In the genomic region with DNA sequence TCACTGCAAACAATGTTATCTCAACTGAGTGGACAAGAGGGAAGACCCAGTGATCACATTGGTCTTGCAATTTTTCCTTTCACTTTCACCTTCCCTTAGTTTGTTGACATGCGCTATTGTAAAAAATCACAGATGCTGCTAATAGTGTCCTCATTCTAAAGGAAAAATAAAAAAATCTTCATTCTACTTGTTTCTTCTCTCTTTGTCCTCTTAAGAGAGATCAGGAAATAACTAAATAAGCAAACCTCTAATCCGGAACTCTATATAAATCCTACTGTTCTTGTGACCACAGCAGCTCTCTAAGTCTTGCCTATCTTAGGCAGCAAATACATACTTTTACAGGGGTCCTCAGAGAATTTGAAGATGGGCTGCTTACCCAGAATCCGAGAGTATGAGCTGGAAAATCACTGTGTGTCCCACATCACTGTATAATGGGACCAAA, we compare ENCODE assay signal across 9 cellular contexts.
DNase-seq lines count a peak whose midpoint lies in the region; ATAC-seq, FAIRE-seq and TF ChIP-seq lines count a peak whose summit lies in the region.
"Had no signal": no experiment of that assay in that cellular context is flagged by ENCODE, and none has a peak within 500 bp of the region (broad histone marks: within the 10 kb centered on the region; RNA-seq: fewer than 3 reads in every experiment).

No MANE protein-coding gene starts in this region.

- WGBS in heart right ventricle, 2 donors, result 25 to 45% methylated on average over 3 of the region's 3 CpGs

- H3K27ac ChIP-seq in heart right ventricle, result peak overlapping the region in 4 of 10 donors; percentile 13 to 61 (median 36)
- no peak overlapping the region for H3K27ac ChIP-seq in kidney (ENCODE audit: low read depth in 2 of 2, low read length in 2 of 2)
- no peak overlapping the region for H3K27ac ChIP-seq in vagina
- H3K27ac ChIP-seq: skin epidermis had no signal

- H3K4me1 ChIP-seq in heart right ventricle (peaks cover 0 to 10% (median 6%) of the 10 kb centered on the region in 9 donors), kidney (ENCODE audit: control insufficient read depth in 1 of 2, insufficient read depth in 1 of 2, low read depth in 1 of 2, low read length in 2 of 2) (no peaks in the 10 kb centered on the region), vagina (no peaks in the 10 kb centered on the region)

- FAIRE-seq in kidney (lab: Jason Lieb, UNC), result no peak

- no peaks in the 10 kb centered on the region for H3K9me3 ChIP-seq in heart right ventricle
- no peaks in the 10 kb centered on the region for H3K9me3 ChIP-seq in kidney (ENCODE audit: control insufficient read depth in 1 of 2, low read length in 2 of 2)
- no peaks in the 10 kb centered on the region for H3K9me3 ChIP-seq in vagina

- H3K4me3 ChIP-seq in heart right ventricle (peak overlapping the region in 8 of 10 donors; percentile 7 to 42 (median 37)), kidney (ENCODE audit: low read length in 2 of 2) (peak overlapping the region; percentile 22 to 44), vagina (peak overlapping the region; percentile 23 to 33)
- H3K4me3 ChIP-seq: skin epidermis had no signal

- ATAC-seq in heart right ventricle (peak in 2 of 8 donors; percentile 41 to 62), HG03521 (IDR thresholded peaks at IDR 0.05; ENCODE audit: unreplicated experiment) (no peak)

- intact Hi-C loops in heart right ventricle (cut with DNase I), result no loop called here
- intact Hi-C loops in cardiac septum (cut with DNase I), result no loop called here
- intact Hi-C loops in kidney (cut with DNase I), result no loop called here
- intact Hi-C loops in vagina (cut with DNase I), result no loop called here

- H3K36me3 ChIP-seq in heart right ventricle (no peaks in the 10 kb centered on the region), kidney (ENCODE audit: control insufficient read depth in 1 of 2, insufficient read depth in 2 of 2, low read length in 2 of 2) (no peaks in the 10 kb centered on the region), vagina (no peaks in the 10 kb centered on the region)

- H3K9ac ChIP-seq in kidney (ENCODE audit: low read length in 2 of 2), result no peak overlapping the region

- no peak for DNase-seq in heart right ventricle
- DNase-seq in cardiac septum (ENCODE audit: low spot score), result no peak
- DNase-seq in RPMI7951 (ENCODE audit: low read depth), result peak; percentile 42
- DNase-seq in kidney, result no peak
- DNase-seq in vagina (ENCODE audit: extremely low spot score in 2 of 2), result no peak
- DNase-seq in NCI-H1694 treated with DMSO at 0.1 percent for 48 hours (lab: John Stamatoyannopoulos, UW), result no peak
- DNase-seq in SIG-M5 treated with dmso at 0.1 percent for 504 hours (lab: John Stamatoyannopoulos, UW; ENCODE audit: unreplicated experiment), result no peak

- H3K27me3 ChIP-seq in heart right ventricle, result no peaks in the 10 kb centered on the region
- no peaks in the 10 kb centered on the region for H3K27me3 ChIP-seq in vagina

- TF ChIP-seq CTCF in heart right ventricle (IDR thresholded peaks at IDR 0.05), result no peak
- TF ChIP-seq CTCF in kidney (IDR thresholded peaks at IDR 0.05; ENCODE audit: borderline replicate concordance, extremely low read depth, insufficient read depth), result no peak
- no peak for TF ChIP-seq CTCF in vagina (IDR thresholded peaks at IDR 0.05)

- no peak for TF ChIP-seq POLR2A in vagina (IDR thresholded peaks at IDR 0.05)
